Comparison of ENCODE assay signal across 18 cellular contexts in genomic region chr3:64972793-64973192, GRCh38.
DNase-seq lines count a peak whose midpoint lies in the region; ATAC-seq and TF ChIP-seq lines count a peak whose summit lies in the region.
"Had no signal": no experiment of that assay in that cellular context is flagged by ENCODE, and none has a peak within 500 bp of the region (broad histone marks: within the 10 kb centered on the region; RNA-seq: fewer than 3 reads in every experiment).

No MANE protein-coding gene starts in this region.

- ATAC-seq in GM18867 (IDR thresholded peaks at IDR 0.05; ENCODE audit: unreplicated experiment) (peak; percentile 71), HG03159 (IDR thresholded peaks at IDR 0.05; ENCODE audit: unreplicated experiment) (peak; percentile 42), GM21619 (IDR thresholded peaks at IDR 0.05; ENCODE audit: unreplicated experiment) (no peak)
- ATAC-seq: heart left ventricle, right lobe of liver had no signal

- no peaks in the 10 kb centered on the region for H3K36me3 ChIP-seq in kidney epithelial cell (ENCODE audit: control insufficient read depth, insufficient read depth, low read length)
- H3K36me3 ChIP-seq: BLaER1 treated with 17β-estradiol and CSF1 and Interleukin-3, amounts not matched to agents 10 nM and 100 nM; heart left ventricle; right lobe of liver had no signal

- H3K4me3 ChIP-seq in kidney epithelial cell (ENCODE audit: low read depth, low read length) = no peak overlapping the region
- H3K4me3 ChIP-seq: BLaER1 treated with 17β-estradiol and CSF1 and Interleukin-3, amounts not matched to agents 10 nM and 100 nM; heart left ventricle; right lobe of liver had no signal

- H3K27me3 ChIP-seq in kidney epithelial cell (ENCODE audit: control insufficient read depth, insufficient read depth, low read length) = no peaks in the 10 kb centered on the region
- H3K27me3 ChIP-seq: heart left ventricle, right lobe of liver had no signal

- TF ChIP-seq CTCF in kidney epithelial cell (IDR thresholded peaks at IDR 0.05; ENCODE audit: insufficient read depth, low read length, poor library complexity, severe bottlenecking) = no peak

- DNase-seq in OCI-M1 (lab: John Stamatoyannopoulos, UW) = peak; percentile 33
- DNase-seq in kidney epithelial cell (ENCODE audit: low read depth) = peak; percentile 12
- no peak for DNase-seq in NCI-H2081 treated with DMSO at 0.1 percent for 48 hours (lab: John Stamatoyannopoulos, UW)
- DNase-seq in GM19240 (ENCODE audit: insufficient read length, low spot score) = no peak
- DNase-seq: activated CD8-positive, alpha-beta memory T cell treated with anti-CD3 and anti-CD28 coated beads for 24 hours; aorta; cortex of kidney; DMS53; heart left ventricle; islet precursor cell; midbrain; NCI-H1105 treated with DMSO at 0.1 percent for 48 hours; right lobe of liver; stimulated activated CD4-positive, alpha-beta T cell treated with anti-CD3 and anti-CD28 coated beads, Interleukin-2, amount 100 ng/mL, for 24 hours had no signal

Comparison
In these comparisons a context has a peak if more than half of its experiments do, and no peak if none do; other contexts are left out.
1. DNase-seq: peak in OCI-M1 (single experiment) and kidney epithelial cell (single experiment); none in NCI-H2081 treated with DMSO at 0.1 percent for 48 hours (single experiment) and GM19240 (single experiment).